ENCODE assay signal across 1 cellular context in the genomic region with DNA sequence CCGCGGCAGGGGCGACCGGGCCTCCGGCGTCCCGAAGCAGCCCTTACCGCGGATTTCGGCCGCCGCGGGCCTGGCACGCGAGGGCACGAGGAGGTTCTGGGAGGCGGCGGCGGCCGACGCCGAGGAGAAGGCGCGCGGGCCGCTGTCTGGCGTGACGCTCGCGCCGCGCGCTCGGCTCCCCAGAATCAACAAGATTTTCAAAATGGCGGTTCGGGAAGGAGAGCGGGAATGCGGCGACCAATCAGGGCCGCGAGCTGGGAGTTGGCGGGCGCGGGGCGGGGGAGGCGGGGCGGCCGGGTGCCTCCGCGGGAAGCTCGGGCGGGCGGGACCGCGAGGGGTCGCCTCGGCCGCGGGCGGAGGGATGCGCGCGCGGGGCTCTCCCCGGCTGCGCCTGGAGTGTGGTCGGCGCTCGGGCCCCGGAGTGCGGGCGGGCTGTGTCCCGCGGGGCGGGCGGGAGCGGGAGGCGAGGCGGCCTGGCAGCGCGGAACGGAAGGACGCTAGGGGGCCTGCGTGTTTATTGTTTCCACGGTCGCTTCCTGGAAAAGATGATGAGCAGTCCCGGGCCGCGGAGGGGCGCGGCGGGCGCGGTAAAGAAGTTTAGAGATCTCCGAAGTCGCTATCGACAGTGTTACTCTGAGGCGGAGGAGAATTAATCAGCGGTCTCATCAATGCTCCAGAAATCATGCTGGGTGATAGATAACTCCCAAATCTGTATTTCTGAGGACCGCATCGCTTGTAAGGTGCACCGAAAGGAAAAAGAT.
A peak's percentile ranks its signal among the peaks of the same experiment; 100 is the strongest.
TF ChIP-seq lines count a peak whose summit lies in the region.

Gene DEK, minus strand, starts transcription at position 193 of the 761 bp plus-strand sequence. CDS start 543 bp downstream, outside the sequence.

TF ChIP-seq in HepG2, 621 proteins besides CTCF, POLR2A, EP300 and RAD21 (continued from another document):
- TF ChIP-seq RFXAP (CRISPR knock-in tag; IDR thresholded peaks at IDR 0.05; ENCODE audit: borderline replicate concordance) (no peak), MXI1 (IDR thresholded peaks at IDR 0.05; ENCODE audit: borderline replicate concordance, low read depth, low read length) (peak; percentile 64; the same call in 1 of the 3 replicates), XRCC5 (optimal IDR thresholded peaks at IDR 0.05; ENCODE audit: low read length) (peak; percentile 36), ZBTB20 (CRISPR knock-in tag; IDR thresholded peaks at IDR 0.05; ENCODE audit: borderline replicate concordance, low read depth) (no peak), SMARCE1 (IDR thresholded peaks at IDR 0.05; ENCODE audit: borderline replicate concordance) (no peak), ZNF564 (CRISPR knock-in tag; IDR thresholded peaks at IDR 0.05) (peak; percentile 35; the same call in 1 of the 2 replicates), NFE2L1 (CRISPR knock-in tag; IDR thresholded peaks at IDR 0.05; ENCODE audit: borderline replicate concordance) (no peak), TGIF2 (CRISPR knock-in tag; IDR thresholded peaks at IDR 0.05) (no peak), JDP2 (CRISPR knock-in tag; IDR thresholded peaks at IDR 0.05; ENCODE audit: borderline replicate concordance) (peak; percentile 78; the same call in 1 of the 2 replicates), ZBTB8A (CRISPR knock-in tag; IDR thresholded peaks at IDR 0.05; ENCODE audit: borderline replicate concordance, low read depth) (no peak), TBP (CRISPR knock-in tag; IDR thresholded peaks at IDR 0.05) (no peak), ZBTB43 (CRISPR knock-in tag; conservative IDR thresholded peaks at IDR 0.05) (no peak), ZNF770 (CRISPR knock-in tag; IDR thresholded peaks at IDR 0.05) (peak; percentile 7; the same call in 1 of the 2 replicates), ZBTB49 (CRISPR knock-in tag; IDR thresholded peaks at IDR 0.05; ENCODE audit: borderline replicate concordance) (no peak), MIER2 (CRISPR knock-in tag; IDR thresholded peaks at IDR 0.05) (no peak), MEIS2 (CRISPR knock-in tag; IDR thresholded peaks at IDR 0.05) (no peak), CEBPB (IDR thresholded peaks at IDR 0.05; ENCODE audit: borderline replicate concordance, low read depth, low read length) (no peak), TERF1 (CRISPR knock-in tag; IDR thresholded peaks at IDR 0.05) (no peak), KDM3A (CRISPR knock-in tag; IDR thresholded peaks at IDR 0.05; ENCODE audit: low read depth) (no peak), ZKSCAN1 (IDR thresholded peaks at IDR 0.05; ENCODE audit: low read length) (no peak)
- TF ChIP-seq, protein P1, sequence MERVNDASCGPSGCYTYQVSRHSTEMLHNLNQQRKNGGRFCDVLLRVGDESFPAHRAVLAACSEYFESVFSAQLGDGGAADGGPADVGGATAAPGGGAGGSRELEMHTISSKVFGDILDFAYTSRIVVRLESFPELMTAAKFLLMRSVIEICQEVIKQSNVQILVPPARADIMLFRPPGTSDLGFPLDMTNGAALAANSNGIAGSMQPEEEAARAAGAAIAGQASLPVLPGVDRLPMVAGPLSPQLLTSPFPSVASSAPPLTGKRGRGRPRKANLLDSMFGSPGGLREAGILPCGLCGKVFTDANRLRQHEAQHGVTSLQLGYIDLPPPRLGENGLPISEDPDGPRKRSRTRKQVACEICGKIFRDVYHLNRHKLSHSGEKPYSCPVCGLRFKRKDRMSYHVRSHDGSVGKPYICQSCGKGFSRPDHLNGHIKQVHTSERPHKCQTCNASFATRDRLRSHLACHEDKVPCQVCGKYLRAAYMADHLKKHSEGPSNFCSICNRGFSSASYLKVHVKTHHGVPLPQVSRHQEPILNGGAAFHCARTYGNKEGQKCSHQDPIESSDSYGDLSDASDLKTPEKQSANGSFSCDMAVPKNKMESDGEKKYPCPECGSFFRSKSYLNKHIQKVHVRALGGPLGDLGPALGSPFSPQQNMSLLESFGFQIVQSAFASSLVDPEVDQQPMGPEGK (CRISPR knock-in tag; IDR thresholded peaks at IDR 0.05) = peak; percentile 50; the same call in 1 of the 2 replicates
- TF ChIP-seq, protein P2, sequence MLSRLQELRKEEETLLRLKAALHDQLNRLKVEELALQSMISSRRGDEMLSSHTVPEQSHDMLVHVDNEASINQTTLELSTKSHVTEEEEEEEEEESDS (CRISPR knock-in tag; IDR thresholded peaks at IDR 0.05; ENCODE audit: borderline replicate concordance) = peak; percentile 91; the same call in 1 of the 2 replicates
- TF ChIP-seq, protein P3, sequence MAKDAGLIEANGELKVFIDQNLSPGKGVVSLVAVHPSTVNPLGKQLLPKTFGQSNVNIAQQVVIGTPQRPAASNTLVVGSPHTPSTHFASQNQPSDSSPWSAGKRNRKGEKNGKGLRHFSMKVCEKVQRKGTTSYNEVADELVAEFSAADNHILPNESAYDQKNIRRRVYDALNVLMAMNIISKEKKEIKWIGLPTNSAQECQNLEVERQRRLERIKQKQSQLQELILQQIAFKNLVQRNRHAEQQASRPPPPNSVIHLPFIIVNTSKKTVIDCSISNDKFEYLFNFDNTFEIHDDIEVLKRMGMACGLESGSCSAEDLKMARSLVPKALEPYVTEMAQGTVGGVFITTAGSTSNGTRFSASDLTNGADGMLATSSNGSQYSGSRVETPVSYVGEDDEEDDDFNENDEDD (CRISPR knock-in tag; IDR thresholded peaks at IDR 0.05; ENCODE audit: borderline replicate concordance) = peak; percentile 98
